In genomic region chr11:737366-737765, GRCh38 we compare ENCODE assay signal across 11 cellular contexts. TPM values are rescaled to one million over a fixed set of nuclear protein-coding genes. Genes with fewer than 3 reads are reported as not detected.
A peak's percentile ranks its signal among the peaks of the same experiment; 100 is the strongest.
DNase-seq lines count a peak whose midpoint lies in the region; ATAC-seq and TF ChIP-seq lines count a peak whose summit lies in the region.
"Had no signal": no experiment of that assay in that cellular context is flagged by ENCODE, and none has a peak within 500 bp of the region (broad histone marks: within the 10 kb centered on the region; RNA-seq: fewer than 3 reads in every experiment).

No MANE protein-coding gene starts in this region.

- H3K9me3 Mint-ChIP-seq in activated T-cell treated with anti-CD3 and anti-CD28 coated beads, Interleukin-2, amount 50 U/mL, for 72 hours = no peaks in the 10 kb centered on the region
- H3K9me3 Mint-ChIP-seq in naive thymus-derived CD4-positive, alpha-beta T cell = no peaks in the 10 kb centered on the region

- POLR2A ChIA-PET in IMR-90 (lab: Charles Lee; ENCODE audit: unreplicated experiment) = no interaction called here
- POLR2A ChIA-PET in naive thymus-derived CD4-positive, alpha-beta T cell (lab: Charles Lee) = interaction anchor here (0.6 to 2.0 kb wide), 7 partner anchors 9 to 500 kb away, joined by 3 to 13 read pairs (median 4); partner anchors contain the start of genes DEAF1, PSMD13 and TMEM80

- peak overlapping the region; percentile 27 for H3K27ac Mint-ChIP-seq in activated T-cell treated with anti-CD3 and anti-CD28 coated beads, Interleukin-2, amount 50 U/mL, for 72 hours
- peak overlapping the region; percentile 34 to 94 (median 76) for H3K27ac Mint-ChIP-seq in naive thymus-derived CD4-positive, alpha-beta T cell

- H3K4me2 ChIP-seq in IMR-90 (ENCODE audit: low read depth, low read length) = no peak overlapping the region

- H2BK15ac ChIP-seq in IMR-90 (ENCODE audit: low read depth, low read length) = no peak overlapping the region

- no peak overlapping the region for H3K4me3 ChIP-seq in IMR-90 (ENCODE audit: insufficient read depth, low read depth, low read length)
- H3K4me3 ChIP-seq in naive thymus-derived CD4-positive, alpha-beta T cell (ENCODE audit: low read length) = peak overlapping the region; percentile 38
- H3K4me3 ChIP-seq: thyroid gland had no signal

- no peaks in the 10 kb centered on the region for H3K36me3 ChIP-seq in IMR-90 (ENCODE audit: control insufficient read depth, insufficient read depth, low read length)
- H3K36me3 ChIP-seq in naive thymus-derived CD4-positive, alpha-beta T cell (ENCODE audit: control insufficient read depth in 2 of 3, insufficient read depth in 3 of 3, low read length in 3 of 3) = no peaks in the 10 kb centered on the region
- H3K36me3 ChIP-seq: thyroid gland had no signal

- in situ Hi-C loops in IMR-90 (cut with MboI; ENCODE audit: low sequenced_read_pairs) = loop anchor here (5.0 kb wide), 1 partner anchor 75 kb away; no protein-coding TSS in a partner anchor

- peaks cover 17% of the 10 kb centered on the region for H3K4me1 Mint-ChIP-seq in activated T-cell treated with anti-CD3 and anti-CD28 coated beads, Interleukin-2, amount 50 U/mL, for 72 hours (ENCODE audit: low read depth)
- peaks cover 9 to 22% (median 18%) of the 10 kb centered on the region in 7 donors for H3K4me1 Mint-ChIP-seq in naive thymus-derived CD4-positive, alpha-beta T cell

- DNase-seq in IMR-90 = no peak
- no peak for DNase-seq in activated T-cell treated with anti-CD3 and anti-CD28 coated beads, Interleukin-2, amount 50 U/mL, for 72 hours
- no peak for DNase-seq in naive thymus-derived CD4-positive, alpha-beta T cell
- no peak for DNase-seq in iPS-NIHi11 (ENCODE audit: low spot score)
- no peak for DNase-seq in NCI-H345 treated with DMSO at 0.1 percent for 48 hours (lab: John Stamatoyannopoulos, UW; ENCODE audit: unreplicated experiment)
- DNase-seq: GOT3; NCI-H446; stimulated activated CD4-positive, alpha-beta T cell treated with anti-CD3 and anti-CD28 coated beads, Interleukin-2, amount 100 ng/mL, for 24 hours; thyroid gland had no signal

- CTCF ChIA-PET in IMR-90 (lab: Yijun Ruan, JAX) = interaction anchor here (1.7 kb wide), 1 partner anchor 10 kb away, joined by 4 read pairs; the partner anchor contains the start of gene TALDO1
- CTCF ChIA-PET in naive thymus-derived CD4-positive, alpha-beta T cell (lab: Charles Lee) = interaction anchor here (0.6 kb wide), 1 partner anchor 21 kb away, joined by 3 read pairs; no protein-coding TSS in a partner anchor

- H3K18ac ChIP-seq in IMR-90 (ENCODE audit: low read depth, low read length) = no peak overlapping the region

- H2AFZ ChIP-seq in IMR-90 (replicated peaks; ENCODE audit: low read length, poor library complexity) = peak overlapping the region; percentile 46

- H3K27me3 ChIP-seq in IMR-90 (ENCODE audit: control insufficient read depth, insufficient read depth, low read length) = peaks cover 15% of the 10 kb centered on the region; the same call in 1 of the 2 replicates
- no peaks in the 10 kb centered on the region for H3K27me3 ChIP-seq in naive thymus-derived CD4-positive, alpha-beta T cell (ENCODE audit: control insufficient read depth in 2 of 2, insufficient read depth in 2 of 2, low read length in 2 of 2)
- H3K27me3 ChIP-seq: thyroid gland had no signal

- TF ChIP-seq RAD21 in IMR-90 (IDR thresholded peaks at IDR 0.05; ENCODE audit: low read length) = no peak

- H3K36me3 Mint-ChIP-seq in activated T-cell treated with anti-CD3 and anti-CD28 coated beads, Interleukin-2, amount 50 U/mL, for 72 hours (ENCODE audit: insufficient read depth in 2 of 2) = peaks cover 0 to 2% of the 10 kb centered on the region in 2 donors
- no peaks in the 10 kb centered on the region for H3K36me3 Mint-ChIP-seq in naive thymus-derived CD4-positive, alpha-beta T cell

- H3K9ac ChIP-seq in IMR-90 (ENCODE audit: low read depth, low read length) = no peak overlapping the region

- H3K79me1 ChIP-seq in IMR-90 (ENCODE audit: low read depth in 1 of 2, low read length in 2 of 2) = no peaks in the 10 kb centered on the region

- WGBS in IMR-90 (ENCODE audit: extremely low coverage in 2 of 2, insufficient read length in 1 of 2), 2 experiments = 50% methylated on average over 9 of the region's 11 CpGs; no CpG with 5 or more reads in 1 of the 2 experiments

- no peak overlapping the region for H3K27ac ChIP-seq in IMR-90 (ENCODE audit: insufficient read depth, low read length)
- H3K27ac ChIP-seq in naive thymus-derived CD4-positive, alpha-beta T cell (ENCODE audit: low read depth, low read length) = peak overlapping the region; percentile 53
- H3K27ac ChIP-seq: thyroid gland had no signal

- H3K4me3 Mint-ChIP-seq in activated T-cell treated with anti-CD3 and anti-CD28 coated beads, Interleukin-2, amount 50 U/mL, for 72 hours = peak overlapping the region; percentile 72 to 75
- H3K4me3 Mint-ChIP-seq in naive thymus-derived CD4-positive, alpha-beta T cell = peak overlapping the region; percentile 69 to 87 (median 82)
- H3K4me3 Mint-ChIP-seq: neural crest cell had no signal

- no peaks in the 10 kb centered on the region for H3K27me3 Mint-ChIP-seq in activated T-cell treated with anti-CD3 and anti-CD28 coated beads, Interleukin-2, amount 50 U/mL, for 72 hours (ENCODE audit: low read depth)
- H3K27me3 Mint-ChIP-seq in naive thymus-derived CD4-positive, alpha-beta T cell = peaks cover 0 to 10% (median 0%) of the 10 kb centered on the region in 5 donors

- H3K4me1 ChIP-seq in IMR-90 (ENCODE audit: control insufficient read depth, insufficient read depth, low read length) = 0 out of 2 replicates have a peak, but pooled peaks cover 1% of the 10 kb centered on the region
- peaks cover 3 to 12% of the 10 kb centered on the region in 2 donors for H3K4me1 ChIP-seq in naive thymus-derived CD4-positive, alpha-beta T cell (ENCODE audit: control insufficient read depth in 2 of 2, insufficient read depth in 2 of 2, low read length in 2 of 2)
- H3K4me1 ChIP-seq: thyroid gland had no signal

- 0 out of 2 replicates have a peak, but pooled peaks cover 2% of the 10 kb centered on the region for H3K9me1 ChIP-seq in IMR-90 (ENCODE audit: insufficient read depth, low read length)

- no peaks in the 10 kb centered on the region for H4K20me1 ChIP-seq in IMR-90 (ENCODE audit: insufficient read depth, low read length)

- no peak overlapping the region for H3K23ac ChIP-seq in IMR-90 (ENCODE audit: low read depth, low read length)

- H4K91ac ChIP-seq in IMR-90 (ENCODE audit: insufficient read depth, low read depth, low read length) = no peak overlapping the region

- no peak overlapping the region for H3K56ac ChIP-seq in IMR-90 (ENCODE audit: extremely low read depth, insufficient read depth, low read length)

- peak; percentile 35; the same call in 1 of the 2 replicates for ATAC-seq in IMR-90 (ENCODE audit: low read depth)
- peak; percentile 18 to 42 for ATAC-seq in activated T-cell treated with anti-CD3 and anti-CD28 coated beads, Interleukin-2, amount 50 U/mL, for 72 hours (replicated peaks in 1 of 2)
- ATAC-seq in naive thymus-derived CD4-positive, alpha-beta T cell = peak; percentile 38
- ATAC-seq in HG02938 (IDR thresholded peaks at IDR 0.05; ENCODE audit: unreplicated experiment) = no peak

- no peak overlapping the region for H2BK120ac ChIP-seq in IMR-90 (ENCODE audit: low read depth, low read length)

- intact Hi-C loops in IMR-90 (cut with micrococcal nuclease) = no loop called here
- intact Hi-C loops in naive thymus-derived CD4-positive, alpha-beta T cell (cut with micrococcal nuclease) = no loop called here

- dilution Hi-C loops in IMR-90 (cut with HindIII; ENCODE audit: low sequenced_read_pairs, unreplicated experiment) = no loop called here

- H4K8ac ChIP-seq in IMR-90 (ENCODE audit: low read depth in 2 of 2, low read length in 2 of 2) = no peak overlapping the region

- no peak overlapping the region for H2BK5ac ChIP-seq in IMR-90 (ENCODE audit: low read depth, low read length, poor library complexity, severe bottlenecking)

- no peaks in the 10 kb centered on the region for H3K9me3 ChIP-seq in IMR-90 (ENCODE audit: control insufficient read depth, insufficient read depth, low read length)
- no peaks in the 10 kb centered on the region for H3K9me3 ChIP-seq in naive thymus-derived CD4-positive, alpha-beta T cell (ENCODE audit: control insufficient read depth in 2 of 3, low read length in 3 of 3)
- H3K9me3 ChIP-seq: thyroid gland had no signal

- H2BK20ac ChIP-seq in IMR-90 (ENCODE audit: low read depth, low read length) = no peak overlapping the region

- no peak overlapping the region for H3K14ac ChIP-seq in IMR-90 (replicated peaks; ENCODE audit: low read depth, low read length)

- H3K4ac ChIP-seq in IMR-90 (ENCODE audit: low read depth, low read length) = no peak overlapping the region

- no peak for TF ChIP-seq POLR2A in IMR-90 (IDR thresholded peaks at IDR 0.05; ENCODE audit: low read depth, low read length)

- H2AK9ac ChIP-seq in IMR-90 (replicated peaks; ENCODE audit: low read depth, low read length, poor library complexity) = no peak overlapping the region

- no peak for TF ChIP-seq CTCF in IMR-90 (conservative IDR thresholded peaks at IDR 0.05; ENCODE audit: low read depth, low read length)

- no peak overlapping the region for H4K5ac ChIP-seq in IMR-90 (ENCODE audit: low read depth, low read length)

- BruUV-seq in IMR-90 (replicated peaks; lab: Mats Ljungman, UMichigan) = no TSS peak

- no peak overlapping the region for H2AK5ac ChIP-seq in IMR-90 (ENCODE audit: low read depth, low read length)

RNA-seq across cellular contexts. Expression of gene TALDO1, which starts 9.9 kb away (rescaled TPM):
- 147 and 156 TPM in 2 replicates for total RNA-seq in IMR-90 (2012; rRNA removed)
- polyA plus RNA-seq in IMR-90 (2012; rRNA removed) = 210 and 228 TPM in 2 replicates
- polyA plus RNA-seq in IMR-90 (2012; cell fraction: cytosol; rRNA removed) = 201 and 282 TPM in 2 replicates
- polyA plus RNA-seq in IMR-90 (2012; cell fraction: nucleus; rRNA removed; ENCODE audit: low replicate concordance) = 134 and 144 TPM in 2 replicates
- 100 to 1,000 TPM; 152 to 155 TPM for total RNA-seq in activated T-cell treated with anti-CD3 and anti-CD28 coated beads, Interleukin-2, amount 50 U/mL, for 72 hours
- total RNA-seq in naive thymus-derived CD4-positive, alpha-beta T cell = 100 to 1,000 TPM in 2 of 5 experiments, 10 to 100 TPM in 3; 61.4 to 272 (median 90.3) TPM
- 100 to 1,000 TPM; 179 to 214 TPM for polyA plus RNA-seq in naive thymus-derived CD4-positive, alpha-beta T cell

RNA-seq across cellular contexts. Expression of gene EPS8L2, which starts 31.3 kb away (rescaled TPM):
- 12.2 and 17.2 TPM in 2 replicates for total RNA-seq in IMR-90 (2012; rRNA removed)
- polyA plus RNA-seq in IMR-90 (2012; rRNA removed) = 38.7 and 39.4 TPM in 2 replicates
- polyA plus RNA-seq in IMR-90 (2012; cell fraction: cytosol; rRNA removed) = 16.2 and 26.2 TPM in 2 replicates
- polyA plus RNA-seq in IMR-90 (2012; cell fraction: nucleus; rRNA removed; ENCODE audit: low replicate concordance) = 206 and 443 TPM in 2 replicates
- total RNA-seq in activated T-cell treated with anti-CD3 and anti-CD28 coated beads, Interleukin-2, amount 50 U/mL, for 72 hours = 10 to 100 TPM; 11.4 to 15.7 TPM
- 10 to 100 TPM in 3 of 5 experiments, 1 to 10 TPM in 2; 7.2 to 16.6 (median 10.9) TPM for total RNA-seq in naive thymus-derived CD4-positive, alpha-beta T cell
- 1 to 10 TPM; 4.5 to 4.6 TPM for polyA plus RNA-seq in naive thymus-derived CD4-positive, alpha-beta T cell

RNA-seq across cellular contexts. Expression of gene GATD1, which starts 39.9 kb away (rescaled TPM):
- total RNA-seq in IMR-90 (2012; rRNA removed) = 3.0 and 4.2 TPM in 2 replicates
- polyA plus RNA-seq in IMR-90 (2012; rRNA removed) = 48.1 and 52.5 TPM in 2 replicates
- polyA plus RNA-seq in IMR-90 (2012; cell fraction: cytosol; rRNA removed) = 61.4 and 99.9 TPM in 2 replicates
- 288 and 910 TPM in 2 replicates for polyA plus RNA-seq in IMR-90 (2012; cell fraction: nucleus; rRNA removed; ENCODE audit: low replicate concordance)
- total RNA-seq in activated T-cell treated with anti-CD3 and anti-CD28 coated beads, Interleukin-2, amount 50 U/mL, for 72 hours = 10 to 100 TPM; 31.9 to 34.4 TPM
- 10 to 100 TPM; 37.8 to 59.2 (median 52.9) TPM for total RNA-seq in naive thymus-derived CD4-positive, alpha-beta T cell
- polyA plus RNA-seq in naive thymus-derived CD4-positive, alpha-beta T cell = 10 to 100 TPM in 1 of 2 donors, 1 to 10 TPM in 1; 8.1 to 17.8 TPM

RNA-seq across cellular contexts. Expression of gene TMEM80, which starts 41.8 kb away (rescaled TPM):
- total RNA-seq in IMR-90 (2012; rRNA removed) = 5.0 and 5.6 TPM in 2 replicates
- 21.2 and 21.7 TPM in 2 replicates for polyA plus RNA-seq in IMR-90 (2012; rRNA removed)
- polyA plus RNA-seq in IMR-90 (2012; cell fraction: cytosol; rRNA removed) = 19.5 and 33.5 TPM in 2 replicates
- polyA plus RNA-seq in IMR-90 (2012; cell fraction: nucleus; rRNA removed; ENCODE audit: low replicate concordance) = 64.5 and 66.3 TPM in 2 replicates
- total RNA-seq in activated T-cell treated with anti-CD3 and anti-CD28 coated beads, Interleukin-2, amount 50 U/mL, for 72 hours = 10 to 100 TPM; 17.0 to 17.8 TPM
- total RNA-seq in naive thymus-derived CD4-positive, alpha-beta T cell = 10 to 100 TPM; 26.2 to 44.3 (median 40.4) TPM
- 10 to 100 TPM; 31.4 to 37.8 TPM for polyA plus RNA-seq in naive thymus-derived CD4-positive, alpha-beta T cell

RNA-seq across cellular contexts. Expression of gene DEAF1, which starts 42.3 kb away (rescaled TPM):
- 21.7 and 22.9 TPM in 2 replicates for total RNA-seq in IMR-90 (2012; rRNA removed)
- 31.6 and 35.8 TPM in 2 replicates for polyA plus RNA-seq in IMR-90 (2012; rRNA removed)
- polyA plus RNA-seq in IMR-90 (2012; cell fraction: cytosol; rRNA removed) = 17.5 and 37.5 TPM in 2 replicates
- 40.0 and 55.2 TPM in 2 replicates for polyA plus RNA-seq in IMR-90 (2012; cell fraction: nucleus; rRNA removed; ENCODE audit: low replicate concordance)
- 10 to 100 TPM; 40.5 to 66.1 TPM for total RNA-seq in activated T-cell treated with anti-CD3 and anti-CD28 coated beads, Interleukin-2, amount 50 U/mL, for 72 hours
- 100 to 1,000 TPM in 1 of 5 experiments, 10 to 100 TPM in 4; 44.5 to 117 (median 54.2) TPM for total RNA-seq in naive thymus-derived CD4-positive, alpha-beta T cell
- polyA plus RNA-seq in naive thymus-derived CD4-positive, alpha-beta T cell = 10 to 100 TPM; 33.0 to 71.8 TPM
